ENCODE assay signal across 24 cellular contexts in genomic region chr18:10274327-10274726, GRCh38.
A peak's percentile ranks its signal among the peaks of the same experiment; 100 is the strongest.
DNase-seq lines count a peak whose midpoint lies in the region; ATAC-seq and TF ChIP-seq lines count a peak whose summit lies in the region.
"Had no signal": no experiment of that assay in that cellular context is flagged by ENCODE, and none has a peak within 500 bp of the region (broad histone marks: within the 10 kb centered on the region; RNA-seq: fewer than 3 reads in every experiment).

No MANE protein-coding gene starts in this region.

- H3K27me3 Mint-ChIP-seq in activated CD4-positive, alpha-beta memory T cell treated with anti-CD3 and anti-CD28 coated beads for 36 hours, result no peaks in the 10 kb centered on the region
- no peaks in the 10 kb centered on the region for H3K27me3 Mint-ChIP-seq in activated CD8-positive, alpha-beta T cell treated with anti-CD3 and anti-CD28 coated beads, Interleukin-2, amount 10 ng/mL, durations not matched to agents 7 days and 5 days (ENCODE audit: low read depth)
- H3K27me3 Mint-ChIP-seq: type B pancreatic cell had no signal

- TF ChIP-seq CTCF in cardiac fibroblast (IDR thresholded peaks at IDR 0.05; ENCODE audit: low read depth, low read length), result no peak
- TF ChIP-seq CTCF in foreskin fibroblast (IDR thresholded peaks at IDR 0.05; ENCODE audit: low read depth, low read length), result no peak

- H3K27ac Mint-ChIP-seq in activated CD4-positive, alpha-beta memory T cell treated with anti-CD3 and anti-CD28 coated beads for 36 hours, result no peak overlapping the region
- H3K27ac Mint-ChIP-seq in activated CD8-positive, alpha-beta T cell treated with anti-CD3 and anti-CD28 coated beads, Interleukin-2, amount 10 ng/mL, durations not matched to agents 7 days and 5 days, result no peak overlapping the region
- H3K27ac Mint-ChIP-seq: activated T-cell treated with anti-CD3 and anti-CD28 coated beads, Interleukin-2, amount 50 U/mL, for 72 hours; nephron progenitor cell; type B pancreatic cell had no signal

- POLR2A ChIA-PET in activated CD4-positive, alpha-beta memory T cell treated with anti-CD3 and anti-CD28 coated beads for 36 hours (lab: Charles Lee), result no interaction called here
- POLR2A ChIA-PET in activated CD8-positive, alpha-beta T cell treated with anti-CD3 and anti-CD28 coated beads, Interleukin-2, amount 10 ng/mL, durations not matched to agents 7 days and 5 days (lab: Charles Lee), result no interaction called here

- CTCF ChIA-PET in activated CD4-positive, alpha-beta memory T cell treated with anti-CD3 and anti-CD28 coated beads for 36 hours (lab: Charles Lee), result interaction anchor here (0.7 kb wide), 1 partner anchor 241 kb away, joined by 3 read pairs; no protein-coding TSS in a partner anchor
- CTCF ChIA-PET in activated CD8-positive, alpha-beta T cell treated with anti-CD3 and anti-CD28 coated beads, Interleukin-2, amount 10 ng/mL, durations not matched to agents 7 days and 5 days (lab: Charles Lee), result no interaction called here

- H3K36me3 Mint-ChIP-seq in activated CD4-positive, alpha-beta memory T cell treated with anti-CD3 and anti-CD28 coated beads for 36 hours, result no peaks in the 10 kb centered on the region
- H3K36me3 Mint-ChIP-seq in activated CD8-positive, alpha-beta T cell treated with anti-CD3 and anti-CD28 coated beads, Interleukin-2, amount 10 ng/mL, durations not matched to agents 7 days and 5 days (ENCODE audit: low read depth), result no peaks in the 10 kb centered on the region
- H3K36me3 Mint-ChIP-seq: type B pancreatic cell had no signal

- H3K4me1 Mint-ChIP-seq in activated CD4-positive, alpha-beta memory T cell treated with anti-CD3 and anti-CD28 coated beads for 36 hours (ENCODE audit: low read depth), result no peaks in the 10 kb centered on the region
- peaks cover 2% of the 10 kb centered on the region for H3K4me1 Mint-ChIP-seq in activated CD8-positive, alpha-beta T cell treated with anti-CD3 and anti-CD28 coated beads, Interleukin-2, amount 10 ng/mL, durations not matched to agents 7 days and 5 days (ENCODE audit: low read depth)

- DNase-seq in AG08395 (ENCODE audit: low spot score) (peak; percentile 93), GM04503 (ENCODE audit: low read depth) (peak; percentile 55), cardiac fibroblast (ENCODE audit: low read depth in 2 of 2) (peak; percentile 26 to 71), foreskin fibroblast (peak; percentile 76 to 92), NCI-H69 (lab: John Stamatoyannopoulos, UW) (no peak)
- no peak for DNase-seq in activated CD4-positive, alpha-beta memory T cell treated with anti-CD3 and anti-CD28 coated beads for 36 hours
- no peak for DNase-seq in activated CD8-positive, alpha-beta T cell treated with anti-CD3 and anti-CD28 coated beads, Interleukin-2, amount 10 ng/mL, durations not matched to agents 7 days and 5 days
- DNase-seq: activated CD4-positive, alpha-beta T cell treated with anti-CD3 and anti-CD28 coated beads for 48 hours; activated naive CD4-positive, alpha-beta T cell treated with Interleukin-2 at 50 U/mL for 16 hours; activated T-cell treated with anti-CD3 and anti-CD28 coated beads, Interleukin-2, amount 50 U/mL, for 72 hours; C1 segment of cervical spinal cord; Caco-2; colonic mucosa; DND-41; effector memory CD4-positive, alpha-beta T cell; mammary epithelial cell; NCI-H446 treated with DMSO at 0.1 percent for 48 hours; nephron progenitor cell; spleen; WERI-Rb-1 had no signal

- H3K4me3 ChIP-seq in cardiac fibroblast (replicated peaks in 1 of 2; ENCODE audit: low read depth in 2 of 2, low read length in 2 of 2) (no peak overlapping the region), foreskin fibroblast (ENCODE audit: low read depth in 1 of 2, low read length in 2 of 2) (no peak overlapping the region)
- H3K4me3 ChIP-seq: colonic mucosa, spleen had no signal

- no peak for ATAC-seq in HG03354 (IDR thresholded peaks at IDR 0.05; ENCODE audit: poor library complexity, severe bottlenecking, unreplicated experiment)
- ATAC-seq in activated CD8-positive, alpha-beta T cell treated with anti-CD3 and anti-CD28 coated beads, Interleukin-2, amount 10 ng/mL, durations not matched to agents 7 days and 5 days, result no peak
- ATAC-seq: activated T-cell treated with anti-CD3 and anti-CD28 coated beads, Interleukin-2, amount 50 U/mL, for 72 hours; HCT116; SK-N-SH treated with all-trans-retinoic acid at 6 μM for 48 hours had no signal

- intact Hi-C loops in activated CD4-positive, alpha-beta memory T cell treated with anti-CD3 and anti-CD28 coated beads for 36 hours (cut with micrococcal nuclease), result no loop called here

- H3K4me3 Mint-ChIP-seq in activated CD4-positive, alpha-beta memory T cell treated with anti-CD3 and anti-CD28 coated beads for 36 hours, result no peak overlapping the region
- H3K4me3 Mint-ChIP-seq in activated CD8-positive, alpha-beta T cell treated with anti-CD3 and anti-CD28 coated beads, Interleukin-2, amount 10 ng/mL, durations not matched to agents 7 days and 5 days, result no peak overlapping the region
- H3K4me3 Mint-ChIP-seq: activated T-cell treated with anti-CD3 and anti-CD28 coated beads, Interleukin-2, amount 50 U/mL, for 72 hours; nephron progenitor cell; type B pancreatic cell had no signal

- no peaks in the 10 kb centered on the region for H3K9me3 Mint-ChIP-seq in activated CD4-positive, alpha-beta memory T cell treated with anti-CD3 and anti-CD28 coated beads for 36 hours
- H3K9me3 Mint-ChIP-seq in activated CD8-positive, alpha-beta T cell treated with anti-CD3 and anti-CD28 coated beads, Interleukin-2, amount 10 ng/mL, durations not matched to agents 7 days and 5 days (ENCODE audit: insufficient read depth), result no peaks in the 10 kb centered on the region
- H3K9me3 Mint-ChIP-seq: nephron progenitor cell had no signal

Comparison
In these comparisons a context has a peak if more than half of its experiments do, and no peak if none do; other contexts are left out.
1. DNase-seq: peak in AG08395 (single experiment), GM04503 (single experiment), cardiac fibroblast (2 of 2) and foreskin fibroblast (2 of 2); none in activated CD4-positive, alpha-beta memory T cell treated with anti-CD3 and anti-CD28 coated beads for 36 hours (single experiment), NCI-H69 (single experiment) and activated CD8-positive, alpha-beta T cell treated with anti-CD3 and anti-CD28 coated beads, Interleukin-2, amount 10 ng/mL, durations not matched to agents 7 days and 5 days (single experiment).